Comparison of ENCODE assay signal across 31 cellular contexts in the genomic region with DNA sequence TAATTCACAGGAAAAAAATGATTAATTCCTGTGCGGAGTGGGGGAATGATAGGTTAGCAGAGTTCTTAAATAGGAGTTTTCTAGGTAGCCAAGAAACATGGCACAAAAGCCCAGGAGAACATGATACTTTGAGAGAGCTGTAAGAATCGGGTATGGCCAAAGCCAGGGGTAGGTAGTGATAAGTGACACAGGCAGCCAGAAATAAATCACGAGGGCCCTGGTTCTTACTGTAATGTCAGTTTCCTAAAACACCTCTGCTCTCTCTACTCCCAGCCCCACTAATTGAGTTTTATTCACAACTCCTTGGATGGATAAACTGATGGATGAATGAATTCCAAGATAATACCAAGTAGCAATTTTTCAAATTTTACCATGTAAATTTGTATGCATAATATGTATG. TPM values are rescaled to one million over a fixed set of nuclear protein-coding genes. Genes with fewer than 3 reads are reported as not detected.
"Had no signal": no experiment of that assay in that cellular context is flagged by ENCODE, and none has a peak within 500 bp of the region (broad histone marks: within the 10 kb centered on the region; RNA-seq: fewer than 3 reads in every experiment).

No MANE protein-coding gene starts in this region.

- ATAC-seq: activated CD4-positive, alpha-beta T cell treated with anti-CD3 and anti-CD28 coated beads for 36 hours; activated CD8-positive, alpha-beta memory T cell treated with anti-CD3 and anti-CD28 coated beads, Interleukin-2, amount 10 ng/mL, durations not matched to agents 7 days and 5 days; activated CD8-positive, alpha-beta T cell treated with anti-CD3 and anti-CD28 coated beads, Interleukin-2, amount 10 ng/mL, durations not matched to agents 7 days and 5 days; activated naive CD8-positive, alpha-beta T cell treated with anti-CD3 and anti-CD28 coated beads, Interleukin-2, amount 50 U/mL, for 24 hours; body of pancreas; esophagus mucosa had no signal

- DNase-seq: activated CD4-positive, alpha-beta memory T cell treated with anti-CD3 and anti-CD28 coated beads for 36 hours; activated CD4-positive, alpha-beta T cell treated with anti-CD3 and anti-CD28 coated beads for 36 hours; activated CD4-positive, alpha-beta T cell treated with anti-CD3 and anti-CD28 coated beads, Interleukin-2, amount 10 ng/mL, durations not matched to agents 24 days and 14 days; activated CD4-positive, CD25-positive, alpha-beta regulatory T cell; activated CD4-positive, CD25-positive, alpha-beta regulatory T cell treated with anti-CD3 and anti-CD28 coated beads, Interleukin-2, amount 50 U/mL, for 72 hours; activated CD8-positive, alpha-beta memory T cell treated with anti-CD3 and anti-CD28 coated beads, Interleukin-2, amount 10 ng/mL, durations not matched to agents 7 days and 5 days; activated CD8-positive, alpha-beta memory T cell treated with anti-CD3 and anti-CD28 coated beads, Interleukin-2, amount 50 U/mL, for 4 hours; activated CD8-positive, alpha-beta T cell treated with anti-CD3 and anti-CD28 coated beads, Interleukin-2, amount 10 ng/mL, durations not matched to agents 7 days and 5 days; activated effector memory CD4-positive, alpha-beta T cell treated with anti-CD3 and anti-CD28 coated beads, Interleukin-2, amount 50 U/mL, for 16 hours; activated naive CD4-positive, alpha-beta T cell treated with anti-CD3 and anti-CD28 coated beads for 36 hours; activated naive CD8-positive, alpha-beta T cell treated with anti-CD3 and anti-CD28 coated beads for 36 hours; activated naive CD8-positive, alpha-beta T cell treated with anti-CD3 and anti-CD28 coated beads, Interleukin-2, amount 50 U/mL, for 24 hours; activated T-cell treated with anti-CD3 and anti-CD28 coated beads, Interleukin-2, amount 50 U/mL, for 1 hour; activated T-cell treated with anti-CD3 and anti-CD28 coated beads, Interleukin-2, amount 50 U/mL, for 48 hours; adrenal gland; amygdala; aorta; body of pancreas; dorsolateral prefrontal cortex; effector memory CD4-positive, alpha-beta T cell; endodermal cell; foreskin fibroblast; T-helper 2 cell had no signal

- H3K27me3 ChIP-seq: adrenal gland, body of pancreas, breast epithelium, cardiac muscle cell had no signal

- H3K9me3 ChIP-seq: adrenal gland, body of pancreas, breast epithelium had no signal

- H3K4me3 ChIP-seq: adrenal gland, body of pancreas, breast epithelium, cardiac muscle cell, coronary artery, dorsolateral prefrontal cortex had no signal

- H3K36me3 ChIP-seq: adrenal gland, breast epithelium, cardiac muscle cell had no signal

- H3K27ac ChIP-seq: adrenal gland, body of pancreas, breast epithelium, cardiac muscle cell, coronary artery, dorsolateral prefrontal cortex had no signal

- H3K4me1 ChIP-seq: adrenal gland, breast epithelium had no signal

RNA-seq across cellular contexts. Expression of gene VAT1L, which starts 54.1 kb away (rescaled TPM):
- total RNA-seq: activated CD4-positive, alpha-beta memory T cell treated with anti-CD3 and anti-CD28 coated beads for 36 hours; activated CD4-positive, alpha-beta T cell treated with anti-CD3 and anti-CD28 coated beads, Interleukin-2, amount 10 ng/mL, durations not matched to agents 24 days and 14 days; activated CD8-positive, alpha-beta memory T cell treated with anti-CD3 and anti-CD28 coated beads for 36 hours; activated CD8-positive, alpha-beta memory T cell treated with anti-CD3 and anti-CD28 coated beads, Interleukin-2, amount 10 ng/mL, durations not matched to agents 7 days and 5 days; activated CD8-positive, alpha-beta T cell treated with anti-CD3 and anti-CD28 coated beads, Interleukin-2, amount 10 ng/mL, durations not matched to agents 7 days and 5 days; activated naive CD4-positive, alpha-beta T cell treated with anti-CD3 and anti-CD28 coated beads for 36 hours; activated naive CD8-positive, alpha-beta T cell treated with anti-CD3 and anti-CD28 coated beads for 36 hours; activated T-helper 1 cell treated with anti-CD3 and anti-CD28 coated beads, Interleukin-12 subunit alpha, Interleukin-12 subunit beta, Interleukin-2, Interleukin-4 antibody, amounts not matched to agents 30 ng/mL and 10 ng/mL and 1 ng/mL, durations not matched to agents 14 hours and 24 hours and 36 hours; activated T-helper 2 cell treated with anti-CD3 and anti-CD28 coated beads, Interferon-gamma antibody, Interleukin-2, Interleukin-4, amounts not matched to agents 10 μg/mL and 5 μg/mL and 100 μg/mL, durations not matched to agents 14 hours and 24 hours and 36 hours; T-helper 1 cell treated with Interleukin-12 subunit alpha and Interleukin-12 subunit beta and Interleukin-4 antibody, amounts not matched to agents 30 ng/mL and 1 ng/mL, for 36 hours had no signal
